ENCODE assay signal across 21 cellular contexts in genomic region chr11:94537051-94537600, GRCh38. TPM values are rescaled to one million over a fixed set of nuclear protein-coding genes. Genes with fewer than 3 reads are reported as not detected.
DNase-seq lines count a peak whose midpoint lies in the region; ATAC-seq, FAIRE-seq and TF ChIP-seq lines count a peak whose summit lies in the region.
"Had no signal": no experiment of that assay in that cellular context is flagged by ENCODE, and none has a peak within 500 bp of the region (broad histone marks: within the 10 kb centered on the region; RNA-seq: fewer than 3 reads in every experiment).

No MANE protein-coding gene starts in this region.

- H3K9me3 ChIP-seq in A549 (no peaks in the 10 kb centered on the region), mesenchymal stem cell (ENCODE audit: control insufficient read depth, low read length) (no peaks in the 10 kb centered on the region)
- H3K9me3 ChIP-seq: ovary had no signal

- no peak overlapping the region for H3K4me3 ChIP-seq in A549
- no peak overlapping the region for H3K4me3 ChIP-seq in brain microvascular endothelial cell (ENCODE audit: low read depth, low read length)
- peak overlapping the region in 1 of 2 experiments; percentile 53 for H3K4me3 ChIP-seq in mesenchymal stem cell (ENCODE audit: insufficient read depth in 1 of 2, low read depth in 1 of 2, low read length in 2 of 2)
- H3K4me3 ChIP-seq: GM12878, ovary had no signal

- H3K9me3 Mint-ChIP-seq in HFFc6: no peaks in the 10 kb centered on the region

- no peak overlapping the region for H4K91ac ChIP-seq in mesenchymal stem cell (ENCODE audit: low read length)

- no peak overlapping the region for H2BK5ac ChIP-seq in mesenchymal stem cell (ENCODE audit: low read depth, low read length, poor library complexity, severe bottlenecking)

- H3K4ac ChIP-seq in mesenchymal stem cell (ENCODE audit: low read depth in 1 of 2, low read length in 2 of 2): no peak overlapping the region

- peaks cover 9% of the 10 kb centered on the region; the same call in 1 of the 3 replicates for H3K4me1 ChIP-seq in A549
- H3K4me1 ChIP-seq in mesenchymal stem cell (ENCODE audit: control insufficient read depth, insufficient read depth, low read depth, low read length): no peaks in the 10 kb centered on the region

- H3K9ac ChIP-seq in mesenchymal stem cell (ENCODE audit: low read length): peak overlapping the region; percentile 44
- H3K9ac ChIP-seq: KMS-11 had no signal

- H3K14ac ChIP-seq in mesenchymal stem cell (ENCODE audit: low read length in 2 of 2): no peak overlapping the region

- WGBS in A549 (ENCODE audit: missing lambda C conversion rate): 25% methylated on average over 3 of the region's 3 CpGs
- WGBS in mesenchymal stem cell: 96% methylated on average over 3 of the region's 3 CpGs

- TF ChIP-seq CTCF in A549 (IDR thresholded peaks at IDR 0.05) (no peak), HFFc6 (IDR thresholded peaks at IDR 0.05) (no peak), brain microvascular endothelial cell (IDR thresholded peaks at IDR 0.05; ENCODE audit: low read depth, low read length, missing control alignments) (no peak)

- H3K36me3 ChIP-seq in brain microvascular endothelial cell (replicated peaks) (no peaks in the 10 kb centered on the region), mesenchymal stem cell (ENCODE audit: control insufficient read depth in 1 of 2, insufficient read depth in 2 of 2, low read depth in 1 of 2, low read length in 2 of 2) (no peaks in the 10 kb centered on the region)
- H3K36me3 ChIP-seq: ovary had no signal

- no peaks in the 10 kb centered on the region for H3K36me3 Mint-ChIP-seq in HFFc6 (ENCODE audit: low read depth)

- peaks cover 11% of the 10 kb centered on the region; the same call in 1 of the 2 replicates for H3K4me1 Mint-ChIP-seq in HFFc6 (ENCODE audit: low read depth)

- no peak overlapping the region for H2BK120ac ChIP-seq in mesenchymal stem cell (ENCODE audit: low read depth, low read length)

- H2AFZ ChIP-seq in mesenchymal stem cell (ENCODE audit: low read depth, low read length): no peak overlapping the region

- no peaks in the 10 kb centered on the region for H3K27me3 ChIP-seq in brain microvascular endothelial cell (replicated peaks)
- no peaks in the 10 kb centered on the region for H3K27me3 ChIP-seq in mesenchymal stem cell (ENCODE audit: control insufficient read depth in 1 of 2, insufficient read depth in 1 of 2, low read length in 2 of 2)
- H3K27me3 ChIP-seq: ovary had no signal

- peaks cover 18% of the 10 kb centered on the region for H3K27me3 Mint-ChIP-seq in HFFc6 (ENCODE audit: insufficient read depth)

- H2BK12ac ChIP-seq in mesenchymal stem cell (ENCODE audit: low read length in 2 of 2): no peak overlapping the region

- ATAC-seq in A549 (peak in 1 of 2 experiments; percentile 35; a peak in 1 of 6 replicates), HG03442 (IDR thresholded peaks at IDR 0.05; ENCODE audit: unreplicated experiment) (no peak), HG02870 (IDR thresholded peaks at IDR 0.05; ENCODE audit: unreplicated experiment) (no peak)
- ATAC-seq: GM12878 had no signal

- no peak for TF ChIP-seq EP300 in A549 (IDR thresholded peaks at IDR 0.05)

- no peak overlapping the region for H3K4me3 Mint-ChIP-seq in HFFc6

- no peak overlapping the region for H3K27ac Mint-ChIP-seq in HFFc6

- TF ChIP-seq POLR2A in A549 (IDR thresholded peaks at IDR 0.05; ENCODE audit: low read length): no peak

- H3K23ac ChIP-seq in mesenchymal stem cell (ENCODE audit: low read length in 2 of 2): no peak overlapping the region

- no peak overlapping the region for H3K18ac ChIP-seq in mesenchymal stem cell (ENCODE audit: low read depth in 1 of 2, low read length in 2 of 2)

- TF ChIP-seq RAD21 in A549 (conservative IDR thresholded peaks at IDR 0.05 in 1 of 2, IDR thresholded peaks at IDR 0.05 in 1 of 2): no peak

- in situ Hi-C loops in brain microvascular endothelial cell (cut with HindIII; ENCODE audit: low pct_ligation_motif_present, low sequenced_read_pairs): no loop called here

- POLR2A ChIA-PET in A549 (lab: Yijun Ruan, JAX): no interaction called here

- H3K27ac ChIP-seq in A549: no peak overlapping the region
- no peak overlapping the region for H3K27ac ChIP-seq in brain microvascular endothelial cell
- H3K27ac ChIP-seq in mesenchymal stem cell (ENCODE audit: low read length, poor library complexity, severe bottlenecking): no peak overlapping the region
- H3K27ac ChIP-seq: KMS-11, ovary had no signal

- CTCF ChIA-PET in A549 (lab: Yijun Ruan, JAX): interaction anchor here (0.6 to 2.8 kb wide), 2 partner anchors 17 to 19 kb away, joined by 5 to 10 read pairs; no protein-coding TSS in a partner anchor

- peak in 1 of 2 experiments; percentile 4 for DNase-seq in A549 (ENCODE audit: low read depth in 1 of 2, low spot score in 1 of 2)
- DNase-seq in HFFc6: peak; percentile 27
- peak; percentile 59 for DNase-seq in brain microvascular endothelial cell
- DNase-seq in mesenchymal stem cell: no peak
- no peak for DNase-seq in activated CD4-positive, CD25-positive, alpha-beta regulatory T cell (lab: John Stamatoyannopoulos, UW)
- DNase-seq in T-helper 2 cell: no peak
- DNase-seq: activated effector memory CD4-positive, alpha-beta T cell treated with anti-CD3 and anti-CD28 coated beads, Interleukin-2, amount 50 U/mL, for 16 hours; central memory CD4-positive, alpha-beta T cell; DMS79; midbrain; NCI-H187; NCI-H774; ovary; SHP77; stimulated activated CD4-positive, alpha-beta T cell treated with anti-CD3 and anti-CD28 coated beads, Interleukin-15, amount 100 ng/mL, for 24 hours had no signal

- H3K4me2 ChIP-seq in A549 (peak overlapping the region; percentile 42), mesenchymal stem cell (ENCODE audit: low read length, poor library complexity, severe bottlenecking) (no peak overlapping the region)
- H3K4me2 ChIP-seq: KMS-11 had no signal

- H2BK15ac ChIP-seq in mesenchymal stem cell (ENCODE audit: low read depth, poor library complexity, severe bottlenecking): no peak overlapping the region

- H2AK5ac ChIP-seq in mesenchymal stem cell (ENCODE audit: low read length, severe bottlenecking): no peak overlapping the region

- no peaks in the 10 kb centered on the region for H3K79me1 ChIP-seq in mesenchymal stem cell (replicated peaks; ENCODE audit: low read length, poor library complexity, severe bottlenecking)

- no peak overlapping the region for H4K8ac ChIP-seq in mesenchymal stem cell (ENCODE audit: low read length)

- no peak for FAIRE-seq in A549 (lab: Jason Lieb, UNC)
- FAIRE-seq: GM12878, TTC549 had no signal

TF ChIP-seq in A549, 52 proteins besides CTCF, POLR2A, EP300 and RAD21:
- TF ChIP-seq EHMT2 (IDR thresholded peaks at IDR 0.05; ENCODE audit: low read depth) (no peak), TP53 (CRISPR knock-in tag; IDR thresholded peaks at IDR 0.05) (no peak), RCOR1 (IDR thresholded peaks at IDR 0.05; ENCODE audit: low read depth, low read length) (no peak), NR3C1 (IDR thresholded peaks at IDR 0.05) (no peak)

RNA-seq across cellular contexts. Expression of gene FUT4, which starts 6.6 kb away (rescaled TPM):
- polyA plus RNA-seq in A549 (2011; rRNA removed) (1.7 and 1.8 TPM in 2 replicates), A549 (2017; fragmentation: RNase III; extraction: RNeasy Plus Mini Kit Qiagen cat#74134 plus additional on column Dnase treatment) (1.6 TPM in 3 replicates)
- polyA plus RNA-seq in A549 (2012; cell fraction: cytosol; rRNA removed): 1.2 and 1.7 TPM in 2 replicates
- 1.6 and 1.8 TPM in 2 replicates for polyA plus RNA-seq in A549 (2012; cell fraction: nucleus; rRNA removed)
- polyA minus RNA-seq in A549 (2011; rRNA and poly(A)+ RNA removed): 1.8 and 2.2 TPM in 2 replicates
- 1 to 10 TPM in 4 of 6 experiments, under 1 TPM in 2; 0.85 to 3.3 (median 3.0) TPM for total RNA-seq in HFFc6 (2021; fragmentation: NEBNext Ultra II Directional; extraction: Animal tissue kit (Norgen Biotek cat#: 25700))
- polyA plus RNA-seq in mesenchymal stem cell (2013, experiment 1 of 2): 2.7 TPM
- 2.9 TPM for polyA plus RNA-seq in mesenchymal stem cell (2013, experiment 2 of 2)

RNA-seq across cellular contexts. Expression of gene C11orf97, which starts 24.9 kb away (rescaled TPM):
- polyA plus RNA-seq in A549 (2011; rRNA removed): not detected in 2 replicates
- not detected in 2 replicates for polyA plus RNA-seq in A549 (2012; cell fraction: cytosol; rRNA removed)
- polyA plus RNA-seq in A549 (2012; cell fraction: nucleus; rRNA removed): not detected in 2 replicates
- polyA plus RNA-seq in A549 (2017; fragmentation: RNase III; extraction: RNeasy Plus Mini Kit Qiagen cat#74134 plus additional on column Dnase treatment): not detected in 3 replicates
- polyA minus RNA-seq in A549 (2011; rRNA and poly(A)+ RNA removed): not detected in 2 replicates
- total RNA-seq in HFFc6 (2021; fragmentation: NEBNext Ultra II Directional; extraction: Animal tissue kit (Norgen Biotek cat#: 25700)): not detected
- polyA plus RNA-seq in mesenchymal stem cell (2013, experiment 1 of 2): not detected
- polyA plus RNA-seq in mesenchymal stem cell (2013, experiment 2 of 2): not detected
- total RNA-seq: GM12878 had no signal
- polyA plus RNA-seq: GM12878, ovary, thymus had no signal

RNA-seq across cellular contexts. Expression of gene PIWIL4, which starts 30.0 kb away (rescaled TPM):
- polyA plus RNA-seq in A549 (2011; rRNA removed): 0.35 and 0.81 TPM in 2 replicates
- 0.11 and 0.17 TPM in 2 replicates for polyA plus RNA-seq in A549 (2012; cell fraction: cytosol; rRNA removed)
- polyA plus RNA-seq in A549 (2012; cell fraction: nucleus; rRNA removed): 0.18 and 0.28 TPM in 2 replicates
- polyA plus RNA-seq in A549 (2017; fragmentation: RNase III; extraction: RNeasy Plus Mini Kit Qiagen cat#74134 plus additional on column Dnase treatment): 0.18 to 0.29 TPM (median 0.28 TPM) in 3 replicates
- 0.21 and 0.29 TPM in 2 replicates for polyA minus RNA-seq in A549 (2011; rRNA and poly(A)+ RNA removed)
- under 1 TPM; 0.12 to 0.43 (median 0.28) TPM for total RNA-seq in HFFc6 (2021; fragmentation: NEBNext Ultra II Directional; extraction: Animal tissue kit (Norgen Biotek cat#: 25700))
- 0.23 TPM for polyA plus RNA-seq in mesenchymal stem cell (2013, experiment 1 of 2)
- polyA plus RNA-seq in mesenchymal stem cell (2013, experiment 2 of 2): 0.27 TPM

RNA-seq across cellular contexts. Expression of gene ANKRD49, which starts 43.3 kb away (rescaled TPM):
- polyA plus RNA-seq in A549 (2011; rRNA removed): 15.4 and 20.3 TPM in 2 replicates
- polyA plus RNA-seq in A549 (2012; cell fraction: cytosol; rRNA removed): 3.4 and 3.5 TPM in 2 replicates
- 2.8 and 5.1 TPM in 2 replicates for polyA plus RNA-seq in A549 (2012; cell fraction: nucleus; rRNA removed)
- polyA plus RNA-seq in A549 (2017; fragmentation: RNase III; extraction: RNeasy Plus Mini Kit Qiagen cat#74134 plus additional on column Dnase treatment): 7.4 to 9.7 TPM (median 9.6 TPM) in 3 replicates
- polyA minus RNA-seq in A549 (2011; rRNA and poly(A)+ RNA removed): 4.5 and 6.0 TPM in 2 replicates
- 1 to 10 TPM; 7.2 to 8.7 (median 7.9) TPM for total RNA-seq in HFFc6 (2021; fragmentation: NEBNext Ultra II Directional; extraction: Animal tissue kit (Norgen Biotek cat#: 25700))
- 18.4 TPM for polyA plus RNA-seq in mesenchymal stem cell (2013, experiment 1 of 2)
- 19.0 TPM for polyA plus RNA-seq in mesenchymal stem cell (2013, experiment 2 of 2)

RNA-seq across cellular contexts. Expression of gene MRE11, which starts 43.5 kb away (rescaled TPM):
- polyA plus RNA-seq in A549 (2011; rRNA removed): 18.2 and 28.4 TPM in 2 replicates
- 4.3 and 4.5 TPM in 2 replicates for polyA plus RNA-seq in A549 (2012; cell fraction: cytosol; rRNA removed)
- polyA plus RNA-seq in A549 (2012; cell fraction: nucleus; rRNA removed): 5.2 and 9.3 TPM in 2 replicates
- polyA plus RNA-seq in A549 (2017; fragmentation: RNase III; extraction: RNeasy Plus Mini Kit Qiagen cat#74134 plus additional on column Dnase treatment): 19.2 to 23.2 TPM (median 21.1 TPM) in 3 replicates
- polyA minus RNA-seq in A549 (2011; rRNA and poly(A)+ RNA removed): 7.4 and 8.6 TPM in 2 replicates
- 10 to 100 TPM; 12.2 to 17.2 (median 15.7) TPM for total RNA-seq in HFFc6 (2021; fragmentation: NEBNext Ultra II Directional; extraction: Animal tissue kit (Norgen Biotek cat#: 25700))
- polyA plus RNA-seq in mesenchymal stem cell (2013, experiment 1 of 2): 3.3 TPM
- 4.5 TPM for polyA plus RNA-seq in mesenchymal stem cell (2013, experiment 2 of 2)

Comparison
In these comparisons a context has a peak if more than half of its experiments do, and no peak if none do; other contexts are left out.
1. DNase-seq: peak in HFFc6 (single experiment) and brain microvascular endothelial cell (single experiment); none in mesenchymal stem cell (single experiment), activated CD4-positive, CD25-positive, alpha-beta regulatory T cell (0 of 4) and T-helper 2 cell (0 of 5).